ENCODE assay signal across 12 cellular contexts in genomic region chr11:19727246-19727645, GRCh38. TPM values are rescaled to one million over a fixed set of nuclear protein-coding genes. Genes with fewer than 3 reads are reported as not detected.
DNase-seq lines count a peak whose midpoint lies in the region; ATAC-seq and TF ChIP-seq lines count a peak whose summit lies in the region.
"Had no signal": no experiment of that assay in that cellular context is flagged by ENCODE, and none has a peak within 500 bp of the region (broad histone marks: within the 10 kb centered on the region; RNA-seq: fewer than 3 reads in every experiment).

No MANE protein-coding gene starts in this region.

- no peak overlapping the region for H3K4me3 Mint-ChIP-seq in activated CD8-positive, alpha-beta T cell treated with anti-CD3 and anti-CD28 coated beads for 36 hours
- H3K4me3 Mint-ChIP-seq: neural progenitor cell had no signal

- peak; percentile 25 for DNase-seq in NCI-H748 (lab: John Stamatoyannopoulos, UW; ENCODE audit: unreplicated experiment)
- no peak for DNase-seq in NCI-H748 treated with DMSO at 0.1 percent for 48 hours (lab: John Stamatoyannopoulos, UW)
- no peak for DNase-seq in thyroid gland
- no peak for DNase-seq in HAP-1 (ENCODE audit: low spot score in 2 of 2)
- DNase-seq in activated CD8-positive, alpha-beta T cell treated with anti-CD3 and anti-CD28 coated beads for 36 hours, result no peak
- DNase-seq: ACHN; NK-92 treated with Interleukin-12 subunit alpha and Interleukin-12 subunit beta, amount 100 ng/mL, for 24 hours; transverse colon had no signal

- H3K36me3 Mint-ChIP-seq in activated CD8-positive, alpha-beta T cell treated with anti-CD3 and anti-CD28 coated beads for 36 hours (ENCODE audit: low read depth), result no peaks in the 10 kb centered on the region

- ATAC-seq in SK-N-SH treated with all-trans-retinoic acid at 6 μM for 48 hours (no peak), gastroesophageal sphincter (no peak), GM18868 (IDR thresholded peaks at IDR 0.05; ENCODE audit: unreplicated experiment) (no peak)
- no peak for ATAC-seq in activated CD8-positive, alpha-beta T cell treated with anti-CD3 and anti-CD28 coated beads for 36 hours

- no peak overlapping the region for H3K27ac Mint-ChIP-seq in activated CD8-positive, alpha-beta T cell treated with anti-CD3 and anti-CD28 coated beads for 36 hours
- H3K27ac Mint-ChIP-seq: neural progenitor cell had no signal

- H3K4me1 Mint-ChIP-seq in activated CD8-positive, alpha-beta T cell treated with anti-CD3 and anti-CD28 coated beads for 36 hours (ENCODE audit: low read depth), result peaks cover 23% of the 10 kb centered on the region

- no peaks in the 10 kb centered on the region for H3K27me3 Mint-ChIP-seq in activated CD8-positive, alpha-beta T cell treated with anti-CD3 and anti-CD28 coated beads for 36 hours

- no peak for TF ChIP-seq EP300 in gastroesophageal sphincter (IDR thresholded peaks at IDR 0.05)

- 100% methylated on average over 1 of the region's 1 CpG; no CpG with 5 or more reads in 1 of the 2 donors for WGBS in gastroesophageal sphincter (ENCODE audit: low coverage in 1 of 2), 2 donors
- WGBS in thyroid gland, 2 donors, result 92 to 100% methylated on average over 1 of the region's 1 CpG

- H3K27me3 ChIP-seq in gastroesophageal sphincter (no peaks in the 10 kb centered on the region), thyroid gland (no peaks in the 10 kb centered on the region), HAP-1 (ENCODE audit: low read depth) (no peaks in the 10 kb centered on the region; the same call in 1 of the 2 replicates)
- H3K27me3 ChIP-seq: neural progenitor cell, transverse colon had no signal

- CTCF ChIA-PET in activated CD8-positive, alpha-beta T cell treated with anti-CD3 and anti-CD28 coated beads for 36 hours (lab: Charles Lee), result interaction anchor here (0.9 kb wide), 1 partner anchor 162 kb away, joined by 3 read pairs; no protein-coding TSS in a partner anchor

- in situ Hi-C loops in HAP-1 (cut with MboI; ENCODE audit: low sequenced_read_pairs), result loop anchor here (25.0 kb wide), 1 partner anchor 665 kb away; the partner anchor contains the start of gene MRGPRX2

- no peak for TF ChIP-seq POLR2A in gastroesophageal sphincter (IDR thresholded peaks at IDR 0.05)
- TF ChIP-seq POLR2A in thyroid gland (IDR thresholded peaks at IDR 0.05), result no peak

- H3K4me3 ChIP-seq in gastroesophageal sphincter (no peak overlapping the region), thyroid gland (replicated peaks in 1 of 3) (no peak overlapping the region), HAP-1 (no peak overlapping the region)
- H3K4me3 ChIP-seq: neural progenitor cell, transverse colon had no signal

- H3K36me3 ChIP-seq in gastroesophageal sphincter, result peaks cover 0 to 3% of the 10 kb centered on the region in 2 donors
- H3K36me3 ChIP-seq in thyroid gland, result no peaks in the 10 kb centered on the region
- H3K36me3 ChIP-seq in HAP-1 (replicated peaks), result no peaks in the 10 kb centered on the region
- H3K36me3 ChIP-seq: neural progenitor cell, transverse colon had no signal

- H3K27ac ChIP-seq in gastroesophageal sphincter (peak overlapping the region in 3 of 4 donors; percentile 81 to 92 (median 85)), thyroid gland (peak overlapping the region in 2 of 3 donors; percentile 93 to 98)
- H3K27ac ChIP-seq: neural progenitor cell had no signal

- intact Hi-C loops in thyroid gland (cut with DNase I), result no loop called here
- intact Hi-C loops in activated CD8-positive, alpha-beta T cell treated with anti-CD3 and anti-CD28 coated beads for 36 hours (cut with micrococcal nuclease), result no loop called here

- TF ChIP-seq CTCF in gastroesophageal sphincter (IDR thresholded peaks at IDR 0.05) (no peak), thyroid gland (IDR thresholded peaks at IDR 0.05) (no peak)
- TF ChIP-seq CTCF in activated CD8-positive, alpha-beta T cell treated with anti-CD3 and anti-CD28 coated beads for 36 hours (IDR thresholded peaks at IDR 0.05), result no peak

- H3K4me1 ChIP-seq in gastroesophageal sphincter (peaks cover 20 to 99% (median 32%) of the 10 kb centered on the region in 3 donors), thyroid gland (peaks cover 42 to 60% of the 10 kb centered on the region in 2 donors), HAP-1 (no peaks in the 10 kb centered on the region)

- H3K9me3 Mint-ChIP-seq in activated CD8-positive, alpha-beta T cell treated with anti-CD3 and anti-CD28 coated beads for 36 hours, result no peaks in the 10 kb centered on the region
- H3K9me3 Mint-ChIP-seq: neural progenitor cell had no signal

- POLR2A ChIA-PET in activated CD8-positive, alpha-beta T cell treated with anti-CD3 and anti-CD28 coated beads for 36 hours (lab: Charles Lee), result interaction anchor here (0.6 kb wide), 1 partner anchor 12 kb away, joined by 3 read pairs; no protein-coding TSS in a partner anchor

- no peaks in the 10 kb centered on the region for H3K9me3 ChIP-seq in gastroesophageal sphincter
- H3K9me3 ChIP-seq in thyroid gland, result no peaks in the 10 kb centered on the region
- H3K9me3 ChIP-seq in HAP-1, result no peaks in the 10 kb centered on the region
- H3K9me3 ChIP-seq: transverse colon had no signal

TF ChIP-seq in SK-N-SH treated with all-trans-retinoic acid at 6 μM for 48 hours, 23 proteins besides CTCF, POLR2A, EP300 and RAD21:
- no peak for TF ChIP-seq TOX (CRISPR knock-in tag; IDR thresholded peaks at IDR 0.05; ENCODE audit: borderline replicate concordance)
- TF ChIP-seq CREB5 (CRISPR knock-in tag; IDR thresholded peaks at IDR 0.05; ENCODE audit: low read depth), result no peak
- TF ChIP-seq ISL1 (CRISPR knock-in tag; IDR thresholded peaks at IDR 0.05), result 0 out of 2 replicates have a peak, but pooled peaks have one; percentile 7
TF ChIP-seq in SK-N-SH treated with all-trans-retinoic acid at 6 μM for 48 hours: peak in this region for 1.

RNA-seq across cellular contexts. Expression of gene NAV2, which starts 14.6 kb away (rescaled TPM):
- total RNA-seq in gastroesophageal sphincter (10 to 100 TPM; 19.5 to 57.1 (median 43.4) TPM), thyroid gland (10 to 100 TPM; 34.8 to 88.6 (median 54.5) TPM)
- under 1 TPM; 0.23 to 0.36 TPM for total RNA-seq in activated CD8-positive, alpha-beta T cell treated with anti-CD3 and anti-CD28 coated beads for 36 hours

Comparison
In these comparisons a context has a peak if more than half of its experiments do, and no peak if none do; other contexts are left out.
1. RNA of gene NAV2, which starts 14.6 kb away (total RNA-seq): 34.8 to 88.6 TPM in thyroid gland and 19.5 to 57.1 TPM in gastroesophageal sphincter; 0.23 to 0.36 TPM in activated CD8-positive, alpha-beta T cell treated with anti-CD3 and anti-CD28 coated beads for 36 hours; every median in the first group is over 10 times any median in the second.